Comparison of ENCODE assay signal across 15 cellular contexts in the genomic region with DNA sequence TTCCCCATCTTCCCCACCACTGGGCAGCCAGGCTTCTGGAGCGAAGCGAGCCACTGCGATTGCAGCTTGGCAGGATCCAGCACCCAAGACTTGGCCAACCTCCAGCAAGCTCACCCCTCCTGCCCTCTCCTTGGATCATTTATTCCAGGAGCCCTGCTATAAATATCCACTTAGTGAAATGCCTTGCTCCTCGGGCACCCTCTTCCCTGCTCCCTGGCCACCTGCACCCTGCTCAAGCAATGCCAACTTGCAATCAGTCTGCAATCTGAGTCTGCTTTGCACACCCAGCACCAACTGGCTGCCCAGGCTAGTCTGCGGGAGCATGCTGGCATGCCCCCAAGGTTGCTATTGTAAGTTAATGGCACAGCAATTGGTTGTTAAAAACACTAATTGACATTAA.
DNase-seq lines count a peak whose midpoint lies in the region; ATAC-seq and TF ChIP-seq lines count a peak whose summit lies in the region.
"Had no signal": no experiment of that assay in that cellular context is flagged by ENCODE, and none has a peak within 500 bp of the region (broad histone marks: within the 10 kb centered on the region; RNA-seq: fewer than 3 reads in every experiment).

No MANE protein-coding gene starts in this region.

- TF ChIP-seq CTCF in adrenal gland (IDR thresholded peaks at IDR 0.05) (no peak), psoas muscle (IDR thresholded peaks at IDR 0.05) (no peak), breast epithelium (IDR thresholded peaks at IDR 0.05) (no peak), vagina (IDR thresholded peaks at IDR 0.05) (no peak)

- WGBS in adrenal gland, 4 donors = 37 to 51% (median 47%) methylated on average over 5 of the region's 5 CpGs
- WGBS in psoas muscle, 3 donors = 31 to 45% (median 35%) methylated on average over 5 of the region's 5 CpGs

- intact Hi-C loops in adrenal gland (cut with DNase I) (no loop called here), psoas muscle (cut with DNase I) (no loop called here), breast epithelium (cut with DNase I; ENCODE audit: low total_unique reads) (loop anchor here (5.0 kb wide), 1 partner anchor 1856 kb away; no protein-coding TSS in a partner anchor), vagina (cut with DNase I) (no loop called here)

- H3K4me1 ChIP-seq in adrenal gland (replicated peaks in 1 of 2) (peaks cover 0 to 5% of the 10 kb centered on the region in 2 donors), psoas muscle (peaks cover 10% of the 10 kb centered on the region), breast epithelium (no peaks in the 10 kb centered on the region), vagina (peaks cover 7% of the 10 kb centered on the region)
- H3K4me1 ChIP-seq: Peyer's patch had no signal

- TF ChIP-seq POLR2A in adrenal gland (IDR thresholded peaks at IDR 0.05) = no peak
- no peak for TF ChIP-seq POLR2A in breast epithelium (IDR thresholded peaks at IDR 0.05)
- TF ChIP-seq POLR2A in vagina (IDR thresholded peaks at IDR 0.05) = no peak

- H3K27ac ChIP-seq in adrenal gland (no peak overlapping the region), psoas muscle (no peak overlapping the region), breast epithelium (no peak overlapping the region), vagina (no peak overlapping the region)
- H3K27ac ChIP-seq: HL-60, Peyer's patch had no signal

- peak; percentile 99 for DNase-seq in DMS79 treated with DMSO at 0.1 percent for 48 hours (lab: John Stamatoyannopoulos, UW)
- DNase-seq in NCI-H1105 treated with DMSO at 0.1 percent for 48 hours (lab: John Stamatoyannopoulos, UW) = peak; percentile 99
- DNase-seq in adrenal gland = peak in 6 of 7 donors; percentile 22 to 61 (median 38)
- DNase-seq in psoas muscle = peak; percentile 25 to 61
- DNase-seq in SHP77 treated with DMSO at 0.1 percent for 48 hours (lab: John Stamatoyannopoulos, UW) = no peak
- no peak for DNase-seq in breast epithelium (ENCODE audit: low spot score in 2 of 2)
- DNase-seq in vagina (ENCODE audit: extremely low spot score in 2 of 2) = no peak
- DNase-seq: CD8-positive, alpha-beta T cell; HFFc6; NCI-H2081 treated with DMSO at 0.1 percent for 48 hours; NCI-H446; NCI-H774; Peyer's patch had no signal

- no peaks in the 10 kb centered on the region for H3K27me3 ChIP-seq in adrenal gland
- H3K27me3 ChIP-seq in psoas muscle (ENCODE audit: insufficient read depth in 3 of 3, low read length in 2 of 3) = no peaks in the 10 kb centered on the region
- no peaks in the 10 kb centered on the region for H3K27me3 ChIP-seq in breast epithelium
- H3K27me3 ChIP-seq in vagina = no peaks in the 10 kb centered on the region
- H3K27me3 ChIP-seq: Peyer's patch had no signal

- peak; percentile 74 to 95 (median 88) for ATAC-seq in psoas muscle
- ATAC-seq: CD8-positive, alpha-beta T cell; K562 had no signal

- H3K36me3 ChIP-seq in adrenal gland (replicated peaks in 1 of 2) (no peaks in the 10 kb centered on the region), psoas muscle (ENCODE audit: insufficient read depth in 1 of 2, low read depth in 1 of 2) (no peaks in the 10 kb centered on the region), breast epithelium (no peaks in the 10 kb centered on the region), vagina (no peaks in the 10 kb centered on the region)
- H3K36me3 ChIP-seq: Peyer's patch had no signal

- H3K4me3 ChIP-seq in adrenal gland (no peak overlapping the region), psoas muscle (no peak overlapping the region), breast epithelium (no peak overlapping the region), vagina (no peak overlapping the region)
- H3K4me3 ChIP-seq: K562, Peyer's patch had no signal

- no peaks in the 10 kb centered on the region for H3K9me3 ChIP-seq in adrenal gland (replicated peaks in 1 of 3)
- H3K9me3 ChIP-seq in psoas muscle = no peaks in the 10 kb centered on the region
- H3K9me3 ChIP-seq in breast epithelium = no peaks in the 10 kb centered on the region
- H3K9me3 ChIP-seq in vagina = no peaks in the 10 kb centered on the region
- H3K9me3 ChIP-seq: Peyer's patch had no signal

Comparison
In these comparisons a context has a peak if more than half of its experiments do, and no peak if none do; other contexts are left out.
1. DNase-seq: peak in DMS79 treated with DMSO at 0.1 percent for 48 hours (single experiment), NCI-H1105 treated with DMSO at 0.1 percent for 48 hours (single experiment), adrenal gland (6 of 7) and psoas muscle (2 of 2); none in SHP77 treated with DMSO at 0.1 percent for 48 hours (single experiment), breast epithelium (0 of 2) and vagina (0 of 2).